Comparison of ENCODE assay signal across 12 cellular contexts in genomic region chr1:36796101-36796590, GRCh38.
"Had no signal": no experiment of that assay in that cellular context is flagged by ENCODE, and none has a peak within 500 bp of the region (broad histone marks: within the 10 kb centered on the region; RNA-seq: fewer than 3 reads in every experiment).

No MANE protein-coding gene starts in this region.

- DNase-seq: activated CD4-positive, alpha-beta T cell treated with anti-CD3 and anti-CD28 coated beads, Interleukin-2, amount 50 U/mL, for 1 hour; activated naive CD4-positive, alpha-beta T cell treated with Interleukin-2 at 50 U/mL for 16 hours; anterior cingulate cortex; cerebellar nuclear complex; effector memory CD8-positive, alpha-beta T cell; mammary epithelial cell; pancreas; sigmoid colon; spleen; stimulated activated CD4-positive, alpha-beta T cell treated with anti-CD3 and anti-CD28 coated beads, Interleukin-1b, Interleukin-23, amount 100 ng/mL, for 48 hours; stimulated activated naive CD8-positive, alpha-beta T cell treated with anti-CD3 and anti-CD28 coated beads, Interleukin-15, amount 100 ng/mL, for 72 hours; upper lobe of left lung had no signal
